8 cellular contexts compared by ENCODE assay signal in the genomic region with DNA sequence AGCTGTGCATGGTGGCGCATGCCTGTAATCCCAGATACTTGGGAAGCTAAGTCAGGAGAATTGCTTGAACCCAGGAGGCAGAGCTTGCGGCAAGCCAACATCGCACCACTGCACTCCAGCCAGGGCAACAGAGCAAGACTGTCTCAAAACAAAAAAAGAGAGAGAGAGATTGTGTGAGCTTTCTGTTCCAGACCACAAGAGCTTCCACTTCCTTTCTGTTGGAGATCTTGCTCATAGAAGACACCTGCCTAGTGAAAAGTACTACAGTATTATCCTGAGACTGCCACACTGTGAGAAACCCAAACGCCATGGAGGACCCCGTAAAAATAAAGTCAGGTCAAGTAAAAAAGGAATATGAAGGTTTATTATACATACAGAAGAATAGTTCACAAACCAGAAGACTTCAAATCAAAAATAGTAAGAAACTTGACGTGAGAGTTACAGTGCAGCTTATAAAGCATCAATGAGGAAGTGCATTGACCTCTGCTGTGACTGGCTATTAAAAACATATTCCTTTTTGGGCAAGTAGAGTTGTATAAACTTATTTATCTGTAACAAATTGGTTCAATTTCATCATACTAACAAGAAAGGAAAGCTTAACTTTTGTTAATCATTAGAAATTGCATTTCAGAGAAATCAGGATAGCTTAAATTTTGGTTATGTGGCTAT.
DNase-seq lines count a peak whose midpoint lies in the region; ATAC-seq lines count a peak whose summit lies in the region.

No MANE protein-coding gene starts in this region.

- peak overlapping the region; percentile 81 for H3K27ac Mint-ChIP-seq in T-helper 1 cell treated with Interleukin-12 subunit alpha and Interleukin-12 subunit beta and Interleukin-4 antibody, amounts not matched to agents 30 μg/mL and 1 μg/mL, for 36 hours

- DNase-seq in GM19238 (ENCODE audit: insufficient read length, low spot score): peak; percentile 3
- no peak for DNase-seq in GM19240 (ENCODE audit: insufficient read length, low spot score)
- DNase-seq in amygdala (lab: John Stamatoyannopoulos, UW): no peak
- no peak for DNase-seq in RKO (ENCODE audit: low spot score)
- DNase-seq in stimulated activated CD4-positive, alpha-beta T cell treated with anti-CD3 and anti-CD28 coated beads, Interleukin-2, amount 100 ng/mL, for 48 hours: no peak

- H3K27ac ChIP-seq in BLaER1 treated with 17β-estradiol and CSF1 and Interleukin-3, amounts not matched to agents 10 nM and 100 nM: peak overlapping the region in 10 of 11 experiments; percentile 4 to 88 (median 79); a peak in 19 of 22 replicates

- ATAC-seq in HG03097 (IDR thresholded peaks at IDR 0.05; ENCODE audit: low FRiP score, unreplicated experiment): peak; percentile 74

- H3K4me2 ChIP-seq in BLaER1 treated with 17β-estradiol and CSF1 and Interleukin-3, amounts not matched to agents 10 nM and 100 nM: peak overlapping the region; percentile 56 to 88 (median 74)

- H3K36me3 ChIP-seq in BLaER1 treated with 17β-estradiol and CSF1 and Interleukin-3, amounts not matched to agents 10 nM and 100 nM: 0 out of 22 replicates have a peak, but pooled peaks cover 0 to 9% (median 0%) of the 10 kb centered on the region in 11 experiments

- H3K27me3 ChIP-seq in BLaER1 treated with 17β-estradiol and CSF1 and Interleukin-3, amounts not matched to agents 10 nM and 100 nM: no peaks in the 10 kb centered on the region

- peaks cover 8 to 26% (median 19%) of the 10 kb centered on the region in 11 experiments for H3K9me3 ChIP-seq in BLaER1 treated with 17β-estradiol and CSF1 and Interleukin-3, amounts not matched to agents 10 nM and 100 nM (replicated peaks in 1 of 11)

- H3K4me3 ChIP-seq in BLaER1 treated with 17β-estradiol and CSF1 and Interleukin-3, amounts not matched to agents 10 nM and 100 nM: peak overlapping the region in 5 of 10 experiments; percentile 9 to 37 (median 22); a peak in 6 of 20 replicates

- no peaks in the 10 kb centered on the region for H4K20me1 ChIP-seq in BLaER1 treated with 17β-estradiol and CSF1 and Interleukin-3, amounts not matched to agents 10 nM and 100 nM

- peak overlapping the region in 8 of 11 experiments; percentile 5 to 66 (median 54); a peak in 15 of 22 replicates for H3K9ac ChIP-seq in BLaER1 treated with 17β-estradiol and CSF1 and Interleukin-3, amounts not matched to agents 10 nM and 100 nM

- H3K4me3 Mint-ChIP-seq in T-helper 1 cell treated with Interleukin-12 subunit alpha and Interleukin-12 subunit beta and Interleukin-4 antibody, amounts not matched to agents 30 μg/mL and 1 μg/mL, for 36 hours: peak overlapping the region; percentile 57

- H3K9me3 Mint-ChIP-seq in T-helper 1 cell treated with Interleukin-12 subunit alpha and Interleukin-12 subunit beta and Interleukin-4 antibody, amounts not matched to agents 30 μg/mL and 1 μg/mL, for 36 hours: peaks cover 17% of the 10 kb centered on the region

- no peaks in the 10 kb centered on the region for H3K27me3 Mint-ChIP-seq in T-helper 1 cell treated with Interleukin-12 subunit alpha and Interleukin-12 subunit beta and Interleukin-4 antibody, amounts not matched to agents 30 μg/mL and 1 μg/mL, for 36 hours (ENCODE audit: low read depth)

- H3K4me1 Mint-ChIP-seq in T-helper 1 cell treated with Interleukin-12 subunit alpha and Interleukin-12 subunit beta and Interleukin-4 antibody, amounts not matched to agents 30 μg/mL and 1 μg/mL, for 36 hours (ENCODE audit: low read depth): peaks cover 48% of the 10 kb centered on the region

- H3K4me1 ChIP-seq in BLaER1 treated with 17β-estradiol and CSF1 and Interleukin-3, amounts not matched to agents 10 nM and 100 nM: peaks cover 44 to 75% (median 60%) of the 10 kb centered on the region in 10 experiments

- peaks cover 7% of the 10 kb centered on the region for H3K36me3 Mint-ChIP-seq in T-helper 1 cell treated with Interleukin-12 subunit alpha and Interleukin-12 subunit beta and Interleukin-4 antibody, amounts not matched to agents 30 μg/mL and 1 μg/mL, for 36 hours (ENCODE audit: low read depth)
